ENCODE assay signal across 8 cellular contexts in the genomic region with DNA sequence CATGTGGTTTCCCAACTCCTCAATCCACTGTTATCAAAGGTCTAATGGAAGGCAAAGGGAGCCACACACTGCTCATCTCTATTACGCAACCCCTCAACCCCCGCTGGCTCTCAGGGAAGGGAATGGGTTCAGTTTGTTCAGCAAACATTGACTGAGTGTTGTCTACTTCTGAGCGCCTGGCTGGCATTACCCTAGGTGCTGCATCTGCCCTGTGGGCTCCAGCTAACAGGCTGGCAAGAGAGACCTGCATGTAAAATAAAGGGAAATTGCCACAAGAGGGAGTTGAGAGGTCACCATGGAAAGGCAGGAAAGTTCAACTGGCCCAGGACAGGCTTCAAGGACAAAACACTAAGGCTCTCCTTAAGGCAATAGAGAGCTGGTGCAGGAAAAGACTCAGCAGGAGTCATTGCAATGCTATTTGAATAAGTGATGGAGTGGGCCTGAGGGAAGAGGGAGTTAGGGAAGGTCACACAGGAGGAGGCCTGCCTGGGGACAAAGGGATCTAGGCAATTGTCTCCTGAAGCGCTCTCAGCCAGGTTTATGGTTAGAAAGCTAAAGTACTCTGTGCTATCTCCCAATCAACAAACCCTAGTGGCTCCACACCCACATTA. TPM values are rescaled to one million over a fixed set of nuclear protein-coding genes. Genes with fewer than 3 reads are reported as not detected.
A peak's percentile ranks its signal among the peaks of the same experiment; 100 is the strongest.
DNase-seq lines count a peak whose midpoint lies in the region; ATAC-seq and TF ChIP-seq lines count a peak whose summit lies in the region.

No MANE protein-coding gene starts in this region.

- no peaks in the 10 kb centered on the region for H3K36me3 ChIP-seq in ovary

- intact Hi-C loops in ovary (cut with DNase I), result no loop called here

- ATAC-seq in HG02981 (IDR thresholded peaks at IDR 0.05; ENCODE audit: unreplicated experiment), result no peak

- no peak overlapping the region for H3K4me3 Mint-ChIP-seq in endothelial cell (ENCODE audit: unreplicated experiment)

- H3K36me3 Mint-ChIP-seq in endothelial cell (ENCODE audit: low read depth, unreplicated experiment), result peaks cover 18% of the 10 kb centered on the region

- H3K4me3 ChIP-seq in retinal pigment epithelial cell (ENCODE audit: low read length), result no peak overlapping the region
- H3K4me3 ChIP-seq in ovary, result no peak overlapping the region

- H3K4me1 ChIP-seq in ovary (ENCODE audit: insufficient read depth), result peaks cover 3% of the 10 kb centered on the region

- TF ChIP-seq CTCF in endothelial cell (IDR thresholded peaks at IDR 0.05; ENCODE audit: unreplicated experiment) (peak; percentile 12), retinal pigment epithelial cell (conservative IDR thresholded peaks at IDR 0.05; ENCODE audit: low read depth, low read length) (peak; percentile 24), ovary (IDR thresholded peaks at IDR 0.05) (no peak)

- no peaks in the 10 kb centered on the region for H3K9me3 ChIP-seq in ovary

- peak; percentile 1 for DNase-seq in SKM-1 (lab: John Stamatoyannopoulos, UW; ENCODE audit: unreplicated experiment)
- DNase-seq in SKM-1 treated with dmso at 0.1 percent for 144 hours (lab: John Stamatoyannopoulos, UW; ENCODE audit: unreplicated experiment), result no peak
- peak; percentile 44 for DNase-seq in NCI-H460 (ENCODE audit: extremely low read depth, low read depth)
- no peak for DNase-seq in endothelial cell (ENCODE audit: low spot score)
- DNase-seq in retinal pigment epithelial cell (ENCODE audit: low read depth), result no peak
- no peak for DNase-seq in ovary
- no peak for DNase-seq in activated effector memory CD4-positive, alpha-beta T cell treated with anti-CD3 and anti-CD28 coated beads, Interleukin-2, amount 50 U/mL, for 16 hours

- peaks cover 17% of the 10 kb centered on the region for H3K4me1 Mint-ChIP-seq in endothelial cell (ENCODE audit: unreplicated experiment)

- no peak overlapping the region for H3K27ac Mint-ChIP-seq in endothelial cell (ENCODE audit: unreplicated experiment)

- WGBS in ovary, 3 donors, result 85 to 93% (median 85%) methylated on average over 4 of the region's 4 CpGs

- H3K27me3 ChIP-seq in ovary, result no peaks in the 10 kb centered on the region

- peaks cover 19% of the 10 kb centered on the region for H3K27me3 Mint-ChIP-seq in endothelial cell (ENCODE audit: unreplicated experiment)

- H3K27ac ChIP-seq in ovary, result no peak overlapping the region

- H3K9me3 Mint-ChIP-seq in endothelial cell (ENCODE audit: unreplicated experiment), result no peaks in the 10 kb centered on the region

- no peak for TF ChIP-seq POLR2A in ovary (IDR thresholded peaks at IDR 0.05)

- no peak for TF ChIP-seq EP300 in ovary (IDR thresholded peaks at IDR 0.05)

RNA-seq across cellular contexts. Expression of gene ZNF740, which starts 5.5 kb away (rescaled TPM):
- 12.3 and 14.9 TPM in 2 replicates for total RNA-seq in NCI-H460 (2014; rRNA removed; shearing (Covaris generic))
- 14.2 and 15.1 TPM in 2 replicates for polyA plus RNA-seq in NCI-H460 (2014; cell fraction: nucleus; rRNA removed)
- 47.6 TPM for total RNA-seq in endothelial cell (ENCODE audit: unreplicated experiment)
- total RNA-seq in ovary, result 10 to 100 TPM in 6 of 7 donors, 1 to 10 TPM in 1; 9.7 to 56.9 (median 46.4) TPM
- polyA plus RNA-seq in ovary, result 10 to 100 TPM; 14.6 to 23.6 TPM

RNA-seq across cellular contexts. Expression of gene CSAD, which starts 5.7 kb away (rescaled TPM):
- total RNA-seq in NCI-H460 (2014; rRNA removed; shearing (Covaris generic)), result 5.6 and 12.6 TPM in 2 replicates
- 37.7 and 94.6 TPM in 2 replicates for polyA plus RNA-seq in NCI-H460 (2014; cell fraction: nucleus; rRNA removed)
- 23.8 TPM for total RNA-seq in endothelial cell (ENCODE audit: unreplicated experiment)
- 10 to 100 TPM; 24.4 to 36.0 (median 28.0) TPM for total RNA-seq in ovary
- 10 to 100 TPM; 19.8 to 29.5 TPM for polyA plus RNA-seq in ovary

RNA-seq across cellular contexts. Expression of gene ITGB7, which starts 32.1 kb away (rescaled TPM):
- total RNA-seq in NCI-H460 (2014; rRNA removed; shearing (Covaris generic)), result not detected in 2 replicates
- polyA plus RNA-seq in NCI-H460 (2014; cell fraction: nucleus; rRNA removed), result 0.54 TPM in 1 of 2 replicates, not detected in the other
- total RNA-seq in endothelial cell (ENCODE audit: unreplicated experiment), result 0.56 TPM
- 1 to 10 TPM in 6 of 7 donors, under 1 TPM in 1; 0.96 to 2.9 (median 1.7) TPM for total RNA-seq in ovary
- 1 to 10 TPM in 1 of 2 donors, under 1 TPM in 1; 0.45 to 3.1 TPM for polyA plus RNA-seq in ovary

RNA-seq across cellular contexts. Expression of gene RARG, which starts 57.0 kb away (rescaled TPM):
- 8.5 and 12.0 TPM in 2 replicates for total RNA-seq in NCI-H460 (2014; rRNA removed; shearing (Covaris generic))
- polyA plus RNA-seq in NCI-H460 (2014; cell fraction: nucleus; rRNA removed), result 12.2 and 17.9 TPM in 2 replicates
- 7.9 TPM for total RNA-seq in endothelial cell (ENCODE audit: unreplicated experiment)
- total RNA-seq in ovary, result 10 to 100 TPM in 6 of 7 donors, 1 to 10 TPM in 1; 8.7 to 37.0 (median 31.7) TPM
- 10 to 100 TPM; 18.8 to 22.0 TPM for polyA plus RNA-seq in ovary

Comparison
In these comparisons a context has a peak if more than half of its experiments do, and no peak if none do; other contexts are left out.
1. DNase-seq: peak in SKM-1 (single experiment) and NCI-H460 (single experiment); none in SKM-1 treated with dmso at 0.1 percent for 144 hours (single experiment), endothelial cell (single experiment), retinal pigment epithelial cell (single experiment), ovary (0 of 5) and activated effector memory CD4-positive, alpha-beta T cell treated with anti-CD3 and anti-CD28 coated beads, Interleukin-2, amount 50 U/mL, for 16 hours (single experiment).
2. CTCF ChIP-seq: peak in endothelial cell (single experiment) and retinal pigment epithelial cell (single experiment); none in ovary (0 of 3).